ENCODE assay signal across 18 cellular contexts in genomic region chr15:26702381-26702780, GRCh38.
DNase-seq lines count a peak whose midpoint lies in the region; ATAC-seq and TF ChIP-seq lines count a peak whose summit lies in the region.
"Had no signal": no experiment of that assay in that cellular context is flagged by ENCODE, and none has a peak within 500 bp of the region (broad histone marks: within the 10 kb centered on the region; RNA-seq: fewer than 3 reads in every experiment).

No MANE protein-coding gene starts in this region.

- H3K27me3 ChIP-seq in left lung, result no peaks in the 10 kb centered on the region
- H3K27me3 ChIP-seq: SJCRH30 had no signal

- no peak overlapping the region for H3K4me3 Mint-ChIP-seq in WTC11
- H3K4me3 Mint-ChIP-seq: CD4-positive, CD25-positive, alpha-beta regulatory T cell had no signal

- POLR2A ChIA-PET in WTC11 (lab: Charles Lee), result no interaction called here

- no peaks in the 10 kb centered on the region for H3K9me3 Mint-ChIP-seq in WTC11

- no peak overlapping the region for H3K27ac ChIP-seq in left lung
- H3K27ac ChIP-seq: GM23248, HL-60, SJCRH30 had no signal

- DNase-seq in NCI-H1436 (lab: John Stamatoyannopoulos, UW) (peak; percentile 52), NCI-H2029 treated with DMSO at 0.1 percent for 48 hours (lab: John Stamatoyannopoulos, UW) (peak; percentile 61), NCI-H524 treated with DMSO at 0.1 percent for 48 hours (lab: John Stamatoyannopoulos, UW) (peak; percentile 94), WTC11 (ENCODE audit: low spot score) (no peak), left lung (no peak), DMS153 treated with DMSO at 0.1 percent for 48 hours (lab: John Stamatoyannopoulos, UW; ENCODE audit: unreplicated experiment) (no peak)
- DNase-seq: CD4-positive, CD25-positive, alpha-beta regulatory T cell; COR-L47; GM23248; KBM-7; NCI-H187 treated with DMSO at 0.1 percent for 48 hours; NCI-H345; NCI-H774; T-helper 9 cell had no signal

- intact Hi-C loops in left lung (cut with DNase I), result no loop called here

- no peak for ATAC-seq in WTC11
- ATAC-seq in left lung, result no peak
- no peak for ATAC-seq in HG02884 (IDR thresholded peaks at IDR 0.05; ENCODE audit: unreplicated experiment)

- peaks cover 89% of the 10 kb centered on the region for H3K4me1 Mint-ChIP-seq in WTC11
- H3K4me1 Mint-ChIP-seq: CD4-positive, CD25-positive, alpha-beta regulatory T cell had no signal

- peaks cover 0 to 3% of the 10 kb centered on the region in 2 donors for H3K9me3 ChIP-seq in left lung
- H3K9me3 ChIP-seq: HAP-1, SJCRH30 had no signal

- TF ChIP-seq CTCF in WTC11 (IDR thresholded peaks at IDR 0.05) (no peak), left lung (IDR thresholded peaks at IDR 0.05) (no peak)

- CTCF ChIA-PET in WTC11 (lab: Charles Lee), result no interaction called here

- H3K27me3 Mint-ChIP-seq in WTC11 (ENCODE audit: low read depth), result no peaks in the 10 kb centered on the region
- H3K27me3 Mint-ChIP-seq: CD4-positive, CD25-positive, alpha-beta regulatory T cell had no signal

- H3K36me3 ChIP-seq in left lung, result no peaks in the 10 kb centered on the region
- H3K36me3 ChIP-seq: HAP-1, SJCRH30 had no signal

- H3K27ac Mint-ChIP-seq in WTC11, result peak overlapping the region; percentile 30
- H3K27ac Mint-ChIP-seq: CD4-positive, CD25-positive, alpha-beta regulatory T cell had no signal

- H3K4me1 ChIP-seq in left lung, result no peaks in the 10 kb centered on the region

- no peak overlapping the region for H3K4me3 ChIP-seq in left lung
- H3K4me3 ChIP-seq: GM23248, HAP-1, SJCRH30 had no signal

- H3K36me3 Mint-ChIP-seq in WTC11, result 0 out of 2 replicates have a peak, but pooled peaks cover 3% of the 10 kb centered on the region
- H3K36me3 Mint-ChIP-seq: CD4-positive, CD25-positive, alpha-beta regulatory T cell had no signal

TF ChIP-seq in WTC11, 78 proteins besides CTCF, POLR2A, EP300 and RAD21:
- TF ChIP-seq CDX4 (CRISPR knock-in tag; IDR thresholded peaks at IDR 0.05; ENCODE audit: borderline replicate concordance) (no peak), E2F5 (CRISPR knock-in tag; IDR thresholded peaks at IDR 0.05) (no peak), RORB (CRISPR knock-in tag; IDR thresholded peaks at IDR 0.05) (no peak)

Comparison
In these comparisons a context has a peak if more than half of its experiments do, and no peak if none do; other contexts are left out.
1. DNase-seq: peak in NCI-H1436 (single experiment), NCI-H2029 treated with DMSO at 0.1 percent for 48 hours (single experiment) and NCI-H524 treated with DMSO at 0.1 percent for 48 hours (single experiment); none in WTC11 (single experiment), left lung (0 of 2) and DMS153 treated with DMSO at 0.1 percent for 48 hours (single experiment).